Comparison of ENCODE assay signal across 8 cellular contexts in the genomic region with DNA sequence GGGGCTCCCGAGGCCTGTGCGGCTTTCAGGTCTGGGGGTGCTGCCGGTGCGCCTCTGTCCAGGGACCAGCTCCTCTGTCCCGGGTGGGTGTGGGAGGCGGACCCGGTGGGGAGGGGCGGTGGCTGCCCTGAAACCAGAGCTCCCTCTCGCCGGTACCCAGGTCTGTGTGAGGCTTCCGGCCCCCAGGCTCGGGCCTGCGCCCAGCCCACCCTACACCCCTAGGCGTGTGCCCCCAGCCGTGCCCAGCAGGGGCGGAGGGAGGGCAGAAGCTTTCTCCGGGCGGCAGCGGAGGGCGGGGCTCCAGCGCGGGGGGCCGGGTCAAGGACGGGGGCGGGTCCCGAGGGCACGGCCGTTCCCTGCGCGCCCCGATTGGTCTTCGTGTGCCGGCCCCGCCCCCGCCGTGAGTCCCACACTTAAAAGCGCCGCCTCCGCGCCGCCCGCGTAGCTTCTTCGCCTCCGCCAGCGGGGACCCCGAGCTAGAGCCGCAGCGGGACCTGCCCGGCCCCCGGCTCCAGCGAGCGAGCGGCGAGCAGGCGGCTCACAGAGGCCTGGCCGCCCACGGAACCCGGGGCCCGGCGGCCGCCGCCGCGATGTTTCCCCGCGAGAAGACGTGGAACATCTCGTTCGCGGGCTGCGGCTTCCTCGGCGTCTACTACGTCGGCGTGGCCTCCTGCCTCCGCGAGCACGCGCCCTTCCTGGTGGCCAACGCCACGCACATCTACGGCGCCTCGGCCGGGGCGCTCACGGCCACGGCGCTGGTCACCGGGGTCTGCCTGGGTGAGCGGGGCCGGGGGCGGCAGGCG. TPM values are rescaled to one million over a fixed set of nuclear protein-coding genes. Genes with fewer than 3 reads are reported as not detected.
DNase-seq lines count a peak whose midpoint lies in the region; ATAC-seq and TF ChIP-seq lines count a peak whose summit lies in the region.

No MANE protein-coding gene starts in this region.

- H3K4me3 ChIP-seq in coronary artery, result peak overlapping the region; percentile 91

- H3K4me1 Mint-ChIP-seq in activated CD4-positive, alpha-beta T cell treated with anti-CD3 and anti-CD28 coated beads, Interleukin-2, amount 10 ng/mL, durations not matched to agents 24 days and 14 days, result peaks cover 7% of the 10 kb centered on the region

- TF ChIP-seq POLR2A in GM18951 (IDR thresholded peaks at IDR 0.05; ENCODE audit: extremely low read depth, insufficient read depth, insufficient read length), result peak; percentile 95

- DNase-seq in AG20443 (ENCODE audit: low spot score), result peak; percentile 95
- peak; percentile 78 for DNase-seq in NCI-H446 treated with DMSO at 0.1 percent for 48 hours (lab: John Stamatoyannopoulos, UW)
- peak; percentile 97 for DNase-seq in activated CD4-positive, alpha-beta T cell treated with anti-CD3 and anti-CD28 coated beads, Interleukin-2, amount 10 ng/mL, durations not matched to agents 24 days and 14 days
- peak; percentile 93 for DNase-seq in coronary artery (ENCODE audit: low spot score)
- DNase-seq in left lobe of liver (ENCODE audit: low spot score), result peak; percentile 94
- peak; percentile 90 for DNase-seq in stimulated activated CD4-positive, alpha-beta T cell treated with anti-CD3 and anti-CD28 coated beads, Interleukin-2, amount 100 ng/mL, for 4 hours (ENCODE audit: low read depth)

- peak; percentile 54 for ATAC-seq in HG03159 (IDR thresholded peaks at IDR 0.05; ENCODE audit: unreplicated experiment)
- peak; percentile 77 for ATAC-seq in left lobe of liver

- no peaks in the 10 kb centered on the region for H3K27me3 Mint-ChIP-seq in activated CD4-positive, alpha-beta T cell treated with anti-CD3 and anti-CD28 coated beads, Interleukin-2, amount 10 ng/mL, durations not matched to agents 24 days and 14 days

- H3K36me3 Mint-ChIP-seq in activated CD4-positive, alpha-beta T cell treated with anti-CD3 and anti-CD28 coated beads, Interleukin-2, amount 10 ng/mL, durations not matched to agents 24 days and 14 days (ENCODE audit: low read depth), result peaks cover 8% of the 10 kb centered on the region

- intact Hi-C loops in activated CD4-positive, alpha-beta T cell treated with anti-CD3 and anti-CD28 coated beads, Interleukin-2, amount 10 ng/mL, durations not matched to agents 24 days and 14 days (cut with micrococcal nuclease), result loop anchor here (1.0 kb wide), 1 partner anchor 10 kb away; a partner anchor contains a TSS

- H3K9me3 Mint-ChIP-seq in activated CD4-positive, alpha-beta T cell treated with anti-CD3 and anti-CD28 coated beads, Interleukin-2, amount 10 ng/mL, durations not matched to agents 24 days and 14 days, result no peaks in the 10 kb centered on the region

- H3K27ac ChIP-seq in coronary artery, result peak overlapping the region; percentile 93 to 99

- TF ChIP-seq CTCF in coronary artery (IDR thresholded peaks at IDR 0.05), result no peak

- in situ Hi-C loops in GM18951 (cut with MboI; ENCODE audit: low sequenced_read_pairs, unreplicated experiment), result no loop called here

- H3K27ac Mint-ChIP-seq in activated CD4-positive, alpha-beta T cell treated with anti-CD3 and anti-CD28 coated beads, Interleukin-2, amount 10 ng/mL, durations not matched to agents 24 days and 14 days, result peak overlapping the region; percentile 84

- peak overlapping the region; percentile 85 for H3K4me3 Mint-ChIP-seq in activated CD4-positive, alpha-beta T cell treated with anti-CD3 and anti-CD28 coated beads, Interleukin-2, amount 10 ng/mL, durations not matched to agents 24 days and 14 days

RNA-seq across cellular contexts. Expression of a gene that starts 0.6 kb away (rescaled TPM):
- 55.0 and 56.4 TPM in 2 replicates for total RNA-seq in activated CD4-positive, alpha-beta T cell treated with anti-CD3 and anti-CD28 coated beads, Interleukin-2, amount 10 ng/mL, durations not matched to agents 24 days and 14 days
- 107 TPM for total RNA-seq in left lobe of liver

RNA-seq across cellular contexts. Expression of a gene that starts 8.4 kb away (rescaled TPM):
- total RNA-seq in activated CD4-positive, alpha-beta T cell treated with anti-CD3 and anti-CD28 coated beads, Interleukin-2, amount 10 ng/mL, durations not matched to agents 24 days and 14 days, result 1.5 and 3.0 TPM in 2 replicates
- 3.5 TPM for total RNA-seq in left lobe of liver

RNA-seq across cellular contexts. Expression of a gene that starts 9.6 kb away (rescaled TPM):
- 2,367 and 2,377 TPM in 2 replicates for total RNA-seq in activated CD4-positive, alpha-beta T cell treated with anti-CD3 and anti-CD28 coated beads, Interleukin-2, amount 10 ng/mL, durations not matched to agents 24 days and 14 days
- total RNA-seq in left lobe of liver, result 511 TPM

RNA-seq across cellular contexts. Expression of a gene that starts 13.4 kb away (rescaled TPM):
- total RNA-seq in activated CD4-positive, alpha-beta T cell treated with anti-CD3 and anti-CD28 coated beads, Interleukin-2, amount 10 ng/mL, durations not matched to agents 24 days and 14 days, result 81.0 and 87.3 TPM in 2 replicates
- total RNA-seq in left lobe of liver, result 120 TPM

RNA-seq across cellular contexts. Expression of a gene that starts 14.3 kb away (rescaled TPM):
- total RNA-seq in activated CD4-positive, alpha-beta T cell treated with anti-CD3 and anti-CD28 coated beads, Interleukin-2, amount 10 ng/mL, durations not matched to agents 24 days and 14 days, result 28.9 and 29.6 TPM in 2 replicates
- 14.9 TPM for total RNA-seq in left lobe of liver

Comparison
In these comparisons a context has a peak if more than half of its experiments do, and no peak if none do; other contexts are left out.
1. Peak in every context shown above with its lines: DNase-seq, ATAC-seq, H3K4me3 ChIP-seq and H3K27ac ChIP-seq.